28 cellular contexts compared by ENCODE assay signal in the genomic region with DNA sequence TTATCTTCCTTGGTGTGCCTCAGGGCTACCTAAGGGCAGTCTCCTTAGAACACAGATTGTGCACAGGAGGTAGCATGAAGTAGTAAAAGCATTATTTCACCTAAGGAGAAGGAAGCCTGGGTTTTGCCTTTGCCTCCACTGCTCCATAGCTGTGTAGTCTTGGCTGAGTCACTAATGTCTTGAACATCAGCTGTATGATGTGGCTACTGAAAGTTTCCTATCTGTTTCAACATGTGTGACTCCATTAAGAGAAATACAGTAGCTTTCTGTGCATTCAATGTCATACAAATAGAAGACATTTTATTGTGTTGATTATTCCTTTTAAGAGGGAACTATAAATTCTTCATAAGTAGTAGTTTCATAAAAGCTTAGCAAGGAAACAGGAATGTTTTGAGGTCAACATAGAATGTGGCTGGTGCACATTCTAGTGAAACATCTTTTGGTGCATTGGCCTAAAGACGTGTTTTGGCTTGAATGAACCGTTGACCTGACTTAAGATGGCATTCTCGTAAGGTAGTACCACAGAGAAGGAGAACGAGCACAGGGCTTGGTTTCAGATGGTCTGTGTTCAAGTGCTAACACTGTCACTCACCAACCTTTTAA.
"Had no signal": no experiment of that assay in that cellular context is flagged by ENCODE, and none has a peak within 500 bp of the region (broad histone marks: within the 10 kb centered on the region; RNA-seq: fewer than 3 reads in every experiment).

No MANE protein-coding gene starts in this region.

- H3K27ac ChIP-seq: adrenal gland, ascending aorta, coronary artery, left ventricle myocardium inferior, neutrophil, right lobe of liver, thoracic aorta, uterus, VCaP had no signal

- H3K27ac Mint-ChIP-seq: activated CD4-positive, alpha-beta memory T cell treated with anti-CD3 and anti-CD28 coated beads for 36 hours; activated naive CD4-positive, alpha-beta T cell treated with anti-CD3 and anti-CD28 coated beads for 36 hours; activated naive CD8-positive, alpha-beta T cell treated with anti-CD3 and anti-CD28 coated beads for 36 hours; activated T-helper 1 cell treated with anti-CD3 and anti-CD28 coated beads, Interleukin-12 subunit alpha, Interleukin-12 subunit beta, Interleukin-2, Interleukin-4 antibody, amounts not matched to agents 30 ng/mL and 10 ng/mL and 1 ng/mL, durations not matched to agents 14 hours and 24 hours and 36 hours; effector memory CD8-positive, alpha-beta T cell; nephron progenitor cell; progenitor cell of endocrine pancreas; type B pancreatic cell had no signal

- H3K36me3 ChIP-seq: adrenal gland, thoracic aorta, uterus had no signal

- H3K4me1 Mint-ChIP-seq: activated naive CD8-positive, alpha-beta T cell treated with anti-CD3 and anti-CD28 coated beads for 36 hours had no signal

- ATAC-seq: effector memory CD8-positive, alpha-beta T cell; esophagus mucosa; right lobe of liver; stimulated activated naive CD8-positive, alpha-beta T cell treated with anti-CD3 and anti-CD28 coated beads, Interleukin-15, Interleukin-2, amounts not matched to agents 100 U/mL and 50 U/mL, for 24 hours had no signal

- H3K4me3 Mint-ChIP-seq: activated CD4-positive, alpha-beta memory T cell treated with anti-CD3 and anti-CD28 coated beads for 36 hours; activated naive CD4-positive, alpha-beta T cell treated with anti-CD3 and anti-CD28 coated beads for 36 hours; activated naive CD8-positive, alpha-beta T cell treated with anti-CD3 and anti-CD28 coated beads for 36 hours; activated T-helper 1 cell treated with anti-CD3 and anti-CD28 coated beads, Interleukin-12 subunit alpha, Interleukin-12 subunit beta, Interleukin-2, Interleukin-4 antibody, amounts not matched to agents 30 ng/mL and 10 ng/mL and 1 ng/mL, durations not matched to agents 14 hours and 24 hours and 36 hours; brain; effector memory CD8-positive, alpha-beta T cell; naive B cell; nephron progenitor cell; type B pancreatic cell had no signal

- H3K4me1 ChIP-seq: adrenal gland, ascending aorta, uterus had no signal

- H3K4me3 ChIP-seq: adrenal gland, ascending aorta, coronary artery, left ventricle myocardium inferior, lung, right lobe of liver, thoracic aorta, uterus had no signal

- H3K27me3 ChIP-seq: adrenal gland, ascending aorta, neutrophil, right lobe of liver, uterus had no signal

- H3K9me3 Mint-ChIP-seq: activated CD4-positive, alpha-beta memory T cell treated with anti-CD3 and anti-CD28 coated beads for 36 hours; activated naive CD4-positive, alpha-beta T cell treated with anti-CD3 and anti-CD28 coated beads for 36 hours; activated naive CD8-positive, alpha-beta T cell treated with anti-CD3 and anti-CD28 coated beads for 36 hours; activated T-helper 1 cell treated with anti-CD3 and anti-CD28 coated beads, Interleukin-12 subunit alpha, Interleukin-12 subunit beta, Interleukin-2, Interleukin-4 antibody, amounts not matched to agents 30 ng/mL and 10 ng/mL and 1 ng/mL, durations not matched to agents 14 hours and 24 hours and 36 hours; brain; effector memory CD8-positive, alpha-beta T cell; naive B cell; nephron progenitor cell; type B pancreatic cell had no signal

- H3K27me3 Mint-ChIP-seq: activated CD4-positive, alpha-beta memory T cell treated with anti-CD3 and anti-CD28 coated beads for 36 hours; activated naive CD8-positive, alpha-beta T cell treated with anti-CD3 and anti-CD28 coated beads for 36 hours; brain; effector memory CD8-positive, alpha-beta T cell; naive B cell; progenitor cell of endocrine pancreas; type B pancreatic cell had no signal

- H3K9me3 ChIP-seq: adrenal gland, ascending aorta, left ventricle myocardium inferior, neutrophil, right lobe of liver, thoracic aorta, uterus had no signal

- DNase-seq: activated CD4-positive, alpha-beta memory T cell treated with anti-CD3 and anti-CD28 coated beads for 36 hours; activated CD4-positive, alpha-beta T cell treated with anti-CD3 and anti-CD28 coated beads for 48 hours; activated CD8-positive, alpha-beta memory T cell treated with anti-CD3 and anti-CD28 coated beads, Interleukin-2, amount 50 U/mL, for 4 hours; activated effector memory CD4-positive, alpha-beta T cell treated with anti-CD3 and anti-CD28 coated beads, Interleukin-2, amount 50 U/mL, for 16 hours; activated naive CD4-positive, alpha-beta T cell treated with anti-CD3 and anti-CD28 coated beads for 36 hours; activated naive CD8-positive, alpha-beta T cell treated with anti-CD3 and anti-CD28 coated beads for 36 hours; activated T-cell treated with anti-CD3 and anti-CD28 coated beads, Interleukin-2, amount 50 U/mL, for 1 hour; adrenal gland; effector memory CD8-positive, alpha-beta T cell; left ventricle myocardium inferior; naive B cell; nephron progenitor cell; right lobe of liver; stimulated activated CD4-positive, alpha-beta T cell treated with anti-CD3 and anti-CD28 coated beads, Interleukin-12 subunit alpha, Interleukin-12 subunit beta, amount 100 ng/mL, for 4 hours; stimulated activated CD4-positive, alpha-beta T cell treated with anti-CD3 and anti-CD28 coated beads, Interleukin-4, amount 100 ng/mL, for 1 hour; stimulated activated naive CD8-positive, alpha-beta T cell treated with anti-CD3 and anti-CD28 coated beads, Interleukin-15, Interleukin-2, amounts not matched to agents 100 U/mL and 50 U/mL, for 24 hours; uterus had no signal
